ENCODE assay signal across 18 cellular contexts in the genomic region with DNA sequence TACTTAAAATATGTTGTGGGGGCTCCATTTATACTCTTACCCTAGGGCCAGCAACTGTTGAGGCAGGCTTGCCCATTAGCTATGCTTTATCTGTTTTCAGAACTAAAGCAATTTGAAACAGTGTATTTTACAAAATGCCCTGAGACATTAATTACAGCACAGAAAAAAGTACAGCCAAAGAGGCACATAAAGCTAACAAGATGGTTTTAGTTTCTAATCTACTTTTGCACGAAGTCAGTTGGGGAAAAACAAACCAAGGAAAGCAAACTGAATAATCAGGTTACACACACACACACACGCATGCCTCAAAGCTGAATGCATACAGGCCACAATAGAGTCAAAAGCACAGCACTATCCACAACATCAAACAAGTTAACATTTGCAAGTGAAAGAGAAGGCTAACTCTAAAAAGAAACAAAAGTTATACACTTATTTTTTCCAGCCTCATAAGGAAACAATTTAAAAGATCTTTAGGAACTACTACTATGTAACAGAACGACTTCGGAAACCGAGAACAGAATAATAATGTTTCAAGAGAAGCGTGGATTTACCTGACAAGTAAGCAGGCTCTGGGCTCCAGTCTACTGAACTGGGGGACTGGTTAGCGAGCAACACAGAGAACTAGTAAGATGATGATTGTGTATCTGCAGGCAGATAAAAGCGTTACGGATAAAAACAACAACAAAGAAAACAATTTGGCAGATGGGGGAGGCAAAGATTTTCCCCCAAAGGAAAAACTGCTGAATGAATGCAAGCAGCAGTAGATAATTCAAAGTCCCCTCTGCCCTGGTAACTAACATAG. TPM values are rescaled to one million over a fixed set of nuclear protein-coding genes. Genes with fewer than 3 reads are reported as not detected.
DNase-seq lines count a peak whose midpoint lies in the region; ATAC-seq and TF ChIP-seq lines count a peak whose summit lies in the region.
"Had no signal": no experiment of that assay in that cellular context is flagged by ENCODE, and none has a peak within 500 bp of the region (broad histone marks: within the 10 kb centered on the region; RNA-seq: fewer than 3 reads in every experiment).

No MANE protein-coding gene starts in this region.

- H3K4me3 Mint-ChIP-seq in CD4-positive, alpha-beta T cell = peak overlapping the region; percentile 80
- peak overlapping the region; percentile 80 for H3K4me3 Mint-ChIP-seq in activated T-helper 1 cell treated with anti-CD3 and anti-CD28 coated beads, Interleukin-12 subunit alpha, Interleukin-12 subunit beta, Interleukin-2, Interleukin-4 antibody, amounts not matched to agents 30 ng/mL and 10 ng/mL and 1 ng/mL, durations not matched to agents 14 hours and 24 hours and 36 hours

- no peaks in the 10 kb centered on the region for H3K36me3 ChIP-seq in mucosa of stomach (ENCODE audit: control insufficient read depth, insufficient read depth, low read length)
- H3K36me3 ChIP-seq: BE2C, left ventricle myocardium inferior, sigmoid colon had no signal

- peaks cover 11% of the 10 kb centered on the region for H3K4me1 ChIP-seq in mucosa of stomach (ENCODE audit: control insufficient read depth, insufficient read depth, low read length)
- H3K4me1 ChIP-seq: BE2C had no signal

- H3K9me3 ChIP-seq in CD4-positive, alpha-beta T cell (ENCODE audit: control insufficient read depth, low read length) = no peaks in the 10 kb centered on the region
- no peaks in the 10 kb centered on the region for H3K9me3 ChIP-seq in mucosa of stomach (ENCODE audit: control insufficient read depth, low read length)
- H3K9me3 ChIP-seq: BE2C, left ventricle myocardium inferior, sigmoid colon had no signal

- H3K36me3 Mint-ChIP-seq in CD4-positive, alpha-beta T cell (ENCODE audit: low read depth) = no peaks in the 10 kb centered on the region
- H3K36me3 Mint-ChIP-seq in activated T-helper 1 cell treated with anti-CD3 and anti-CD28 coated beads, Interleukin-12 subunit alpha, Interleukin-12 subunit beta, Interleukin-2, Interleukin-4 antibody, amounts not matched to agents 30 ng/mL and 10 ng/mL and 1 ng/mL, durations not matched to agents 14 hours and 24 hours and 36 hours (ENCODE audit: low read depth) = peaks cover 6% of the 10 kb centered on the region

- no peak for ATAC-seq in CD4-positive, alpha-beta T cell (ENCODE audit: poor library complexity)
- no peak for ATAC-seq in HG03159 (IDR thresholded peaks at IDR 0.05; ENCODE audit: unreplicated experiment)
- ATAC-seq in GM19395 (IDR thresholded peaks at IDR 0.05; ENCODE audit: unreplicated experiment) = no peak

- no peaks in the 10 kb centered on the region for H3K9me3 Mint-ChIP-seq in CD4-positive, alpha-beta T cell
- no peaks in the 10 kb centered on the region for H3K9me3 Mint-ChIP-seq in activated T-helper 1 cell treated with anti-CD3 and anti-CD28 coated beads, Interleukin-12 subunit alpha, Interleukin-12 subunit beta, Interleukin-2, Interleukin-4 antibody, amounts not matched to agents 30 ng/mL and 10 ng/mL and 1 ng/mL, durations not matched to agents 14 hours and 24 hours and 36 hours

- CTCF ChIA-PET in CD4-positive, alpha-beta T cell (lab: Charles Lee) = no interaction called here

- H3K4me3 ChIP-seq in GM08714 (ENCODE audit: low read length) = peak overlapping the region; percentile 61; the same call in 1 of the 2 replicates
- H3K4me3 ChIP-seq in mucosa of stomach (ENCODE audit: low read length) = no peak overlapping the region
- H3K4me3 ChIP-seq: left ventricle myocardium inferior, sigmoid colon had no signal

- intact Hi-C loops in CD4-positive, alpha-beta T cell (cut with DNase I, micrococcal nuclease) = no loop called here
- intact Hi-C loops in activated T-helper 1 cell treated with anti-CD3 and anti-CD28 coated beads, Interleukin-12 subunit alpha, Interleukin-12 subunit beta, Interleukin-2, Interleukin-4 antibody, amounts not matched to agents 30 ng/mL and 10 ng/mL and 1 ng/mL, durations not matched to agents 14 hours and 24 hours and 36 hours (cut with micrococcal nuclease) = loop anchor here (1.0 kb wide), 1 partner anchor 9 kb away; a partner anchor contains a TSS

- H3K9ac ChIP-seq in mucosa of stomach (ENCODE audit: low read length) = peak overlapping the region; percentile 38

- peak overlapping the region; percentile 33 for H3K27ac Mint-ChIP-seq in CD4-positive, alpha-beta T cell
- peak overlapping the region; percentile 81 for H3K27ac Mint-ChIP-seq in activated T-helper 1 cell treated with anti-CD3 and anti-CD28 coated beads, Interleukin-12 subunit alpha, Interleukin-12 subunit beta, Interleukin-2, Interleukin-4 antibody, amounts not matched to agents 30 ng/mL and 10 ng/mL and 1 ng/mL, durations not matched to agents 14 hours and 24 hours and 36 hours

- no peaks in the 10 kb centered on the region for H3K27me3 Mint-ChIP-seq in CD4-positive, alpha-beta T cell
- peaks cover 6% of the 10 kb centered on the region for H3K27me3 Mint-ChIP-seq in activated T-helper 1 cell treated with anti-CD3 and anti-CD28 coated beads, Interleukin-12 subunit alpha, Interleukin-12 subunit beta, Interleukin-2, Interleukin-4 antibody, amounts not matched to agents 30 ng/mL and 10 ng/mL and 1 ng/mL, durations not matched to agents 14 hours and 24 hours and 36 hours (ENCODE audit: insufficient read depth)

- no peaks in the 10 kb centered on the region for H3K27me3 ChIP-seq in CD4-positive, alpha-beta T cell (ENCODE audit: control insufficient read depth, insufficient read depth, low read length)
- H3K27me3 ChIP-seq in mucosa of stomach (ENCODE audit: control insufficient read depth, insufficient read depth, low read length) = no peaks in the 10 kb centered on the region
- H3K27me3 ChIP-seq: sigmoid colon had no signal

- H3K4me1 Mint-ChIP-seq in CD4-positive, alpha-beta T cell (ENCODE audit: low read depth) = peaks cover 22% of the 10 kb centered on the region
- peaks cover 28% of the 10 kb centered on the region for H3K4me1 Mint-ChIP-seq in activated T-helper 1 cell treated with anti-CD3 and anti-CD28 coated beads, Interleukin-12 subunit alpha, Interleukin-12 subunit beta, Interleukin-2, Interleukin-4 antibody, amounts not matched to agents 30 ng/mL and 10 ng/mL and 1 ng/mL, durations not matched to agents 14 hours and 24 hours and 36 hours (ENCODE audit: low read depth)

- no peak overlapping the region for H3K27ac ChIP-seq in CD4-positive, alpha-beta T cell (ENCODE audit: low read depth, low read length)
- H3K27ac ChIP-seq: left ventricle myocardium inferior, sigmoid colon had no signal

- POLR2A ChIA-PET in CD4-positive, alpha-beta T cell (lab: Charles Lee) = interaction anchor here (0.7 to 2.0 kb wide), 2 partner anchors 9 kb away, joined by 3 to 5 read pairs; a partner anchor contains a TSS

- no peak for DNase-seq in CD4-positive, alpha-beta T cell
- DNase-seq in activated T-helper 1 cell treated with anti-CD3 and anti-CD28 coated beads, Interleukin-12 subunit alpha, Interleukin-12 subunit beta, Interleukin-2, Interleukin-4 antibody, amounts not matched to agents 30 ng/mL and 10 ng/mL and 1 ng/mL, durations not matched to agents 14 hours and 24 hours and 36 hours (ENCODE audit: low spot score) = no peak
- DNase-seq in islet precursor cell = no peak
- no peak for DNase-seq in retina
- DNase-seq: activated CD4-positive, alpha-beta T cell treated with anti-CD3 and anti-CD28 coated beads for 1 hour; activated gamma-delta T cell; BE2C; effector memory CD4-positive, alpha-beta T cell; left ventricle myocardium inferior; NCI-H2107; NCI-H82; RPMI8226; sigmoid colon; stimulated activated CD4-positive, alpha-beta T cell treated with anti-CD3 and anti-CD28 coated beads, Interleukin-4, amount 100 ng/mL, for 24 hours had no signal

- TF ChIP-seq CTCF in CD4-positive, alpha-beta T cell (IDR thresholded peaks at IDR 0.05) = no peak

RNA-seq across cellular contexts. Expression of a gene that starts 1.7 kb away (rescaled TPM):
- 1 to 10 TPM; 4.4 to 4.6 TPM for total RNA-seq in CD4-positive, alpha-beta T cell
- total RNA-seq in activated T-helper 1 cell treated with anti-CD3 and anti-CD28 coated beads, Interleukin-12 subunit alpha, Interleukin-12 subunit beta, Interleukin-2, Interleukin-4 antibody, amounts not matched to agents 30 ng/mL and 10 ng/mL and 1 ng/mL, durations not matched to agents 14 hours and 24 hours and 36 hours = 4.8 and 5.1 TPM in 2 replicates

RNA-seq across cellular contexts. Expression of a gene that starts 8.4 kb away (rescaled TPM):
- total RNA-seq in CD4-positive, alpha-beta T cell = 1 to 10 TPM; 5.1 to 5.4 TPM
- total RNA-seq in activated T-helper 1 cell treated with anti-CD3 and anti-CD28 coated beads, Interleukin-12 subunit alpha, Interleukin-12 subunit beta, Interleukin-2, Interleukin-4 antibody, amounts not matched to agents 30 ng/mL and 10 ng/mL and 1 ng/mL, durations not matched to agents 14 hours and 24 hours and 36 hours = 7.0 and 7.6 TPM in 2 replicates

RNA-seq across cellular contexts. Expression of a gene that starts 8.5 kb away (rescaled TPM):
- 10 to 100 TPM; 23.1 to 23.7 TPM for total RNA-seq in CD4-positive, alpha-beta T cell
- total RNA-seq in activated T-helper 1 cell treated with anti-CD3 and anti-CD28 coated beads, Interleukin-12 subunit alpha, Interleukin-12 subunit beta, Interleukin-2, Interleukin-4 antibody, amounts not matched to agents 30 ng/mL and 10 ng/mL and 1 ng/mL, durations not matched to agents 14 hours and 24 hours and 36 hours = 33.9 and 35.6 TPM in 2 replicates

RNA-seq across cellular contexts. Expression of a gene that starts 26.5 kb away (rescaled TPM):
- total RNA-seq in CD4-positive, alpha-beta T cell = 1 to 10 TPM in 1 of 2 experiments, under 1 TPM in 1; 0.75 to 1.1 TPM
- total RNA-seq in activated T-helper 1 cell treated with anti-CD3 and anti-CD28 coated beads, Interleukin-12 subunit alpha, Interleukin-12 subunit beta, Interleukin-2, Interleukin-4 antibody, amounts not matched to agents 30 ng/mL and 10 ng/mL and 1 ng/mL, durations not matched to agents 14 hours and 24 hours and 36 hours = 0.41 and 0.56 TPM in 2 replicates
